In genomic region chr16:67645397-67646121, GRCh38 we compare ENCODE assay signal across 9 cellular contexts. TPM values are rescaled to one million over a fixed set of nuclear protein-coding genes. Genes with fewer than 3 reads are reported as not detected.
DNase-seq lines count a peak whose midpoint lies in the region; ATAC-seq and TF ChIP-seq lines count a peak whose summit lies in the region.
"Had no signal": no experiment of that assay in that cellular context is flagged by ENCODE, and none has a peak within 500 bp of the region (broad histone marks: within the 10 kb centered on the region; RNA-seq: fewer than 3 reads in every experiment).

No MANE protein-coding gene starts in this region.

- CTCF ChIA-PET in activated CD8-positive, alpha-beta T cell treated with anti-CD3 and anti-CD28 coated beads for 36 hours (lab: Charles Lee): interaction anchor here (0.7 to 11.5 kb wide), 35 partner anchors 8 to 415 kb away, joined by 3 to 224 read pairs (median 6); partner anchors contain the start of genes ACD, ATP6V0D1, C16orf86 and CTCF

- in situ Hi-C loops in HAP-1 (cut with MboI; ENCODE audit: low sequenced_read_pairs): no loop called here

- no peak for TF ChIP-seq CTCF in activated CD8-positive, alpha-beta T cell treated with anti-CD3 and anti-CD28 coated beads for 36 hours (IDR thresholded peaks at IDR 0.05)
- TF ChIP-seq CTCF in natural killer cell (IDR thresholded peaks at IDR 0.05): no peak

- H3K4me1 ChIP-seq in ES-I3 (ENCODE audit: insufficient read depth, low read length) (peaks cover 4% of the 10 kb centered on the region), HAP-1 (peaks cover 5% of the 10 kb centered on the region)

- H3K27me3 Mint-ChIP-seq in activated CD8-positive, alpha-beta T cell treated with anti-CD3 and anti-CD28 coated beads for 36 hours: no peaks in the 10 kb centered on the region
- no peaks in the 10 kb centered on the region for H3K27me3 Mint-ChIP-seq in natural killer cell (ENCODE audit: low read depth in 2 of 2)

- H3K9me3 ChIP-seq in ES-I3 (ENCODE audit: control insufficient read depth, insufficient read depth, low read length) (no peaks in the 10 kb centered on the region; the same call in 1 of the 2 replicates), HAP-1 (no peaks in the 10 kb centered on the region)
- H3K9me3 ChIP-seq: ovary had no signal

- intact Hi-C loops in activated CD8-positive, alpha-beta T cell treated with anti-CD3 and anti-CD28 coated beads for 36 hours (cut with micrococcal nuclease): loop anchor here (2.0 kb wide), 1 partner anchor 99 kb away; no protein-coding TSS in a partner anchor
- intact Hi-C loops in natural killer cell (cut with micrococcal nuclease): no loop called here

- DNase-seq in HAP-1 (ENCODE audit: low spot score in 2 of 2) (no peak), natural killer cell (no peak), NCI-H82 treated with DMSO at 0.1 percent for 48 hours (lab: John Stamatoyannopoulos, UW; ENCODE audit: unreplicated experiment) (no peak), GM03348 (ENCODE audit: low spot score) (no peak)
- DNase-seq in activated CD8-positive, alpha-beta T cell treated with anti-CD3 and anti-CD28 coated beads for 36 hours: peak; percentile 27
- no peak for DNase-seq in activated CD4-positive, CD25-positive, alpha-beta regulatory T cell (lab: John Stamatoyannopoulos, UW)

- peak overlapping the region; percentile 33 for H3K4me3 ChIP-seq in HAP-1
- H3K4me3 ChIP-seq: ovary had no signal

- POLR2A ChIA-PET in activated CD8-positive, alpha-beta T cell treated with anti-CD3 and anti-CD28 coated beads for 36 hours (lab: Charles Lee): interaction anchor here (0.6 to 9.2 kb wide), 18 partner anchors 11 to 132 kb away, joined by 3 to 100 read pairs (median 6); partner anchors contain the start of genes ACD, C16orf86, CTCF and ENKD1

- H3K9me3 Mint-ChIP-seq in activated CD8-positive, alpha-beta T cell treated with anti-CD3 and anti-CD28 coated beads for 36 hours: no peaks in the 10 kb centered on the region
- H3K9me3 Mint-ChIP-seq in natural killer cell: no peaks in the 10 kb centered on the region

- peak overlapping the region; percentile 44 for H3K9ac ChIP-seq in ES-I3 (ENCODE audit: low read depth, low read length)

- H3K4me3 Mint-ChIP-seq in activated CD8-positive, alpha-beta T cell treated with anti-CD3 and anti-CD28 coated beads for 36 hours: peak overlapping the region; percentile 85
- peak overlapping the region; percentile 76 for H3K4me3 Mint-ChIP-seq in natural killer cell

- peak overlapping the region; percentile 92 for H3K27ac Mint-ChIP-seq in activated CD8-positive, alpha-beta T cell treated with anti-CD3 and anti-CD28 coated beads for 36 hours
- peak overlapping the region; percentile 61 to 80 for H3K27ac Mint-ChIP-seq in natural killer cell

- peaks cover 13% of the 10 kb centered on the region for H3K4me1 Mint-ChIP-seq in activated CD8-positive, alpha-beta T cell treated with anti-CD3 and anti-CD28 coated beads for 36 hours (ENCODE audit: low read depth)
- no peaks in the 10 kb centered on the region for H3K4me1 Mint-ChIP-seq in natural killer cell

- no peaks in the 10 kb centered on the region for H3K36me3 ChIP-seq in ES-I3 (ENCODE audit: insufficient read depth, low read length)
- H3K36me3 ChIP-seq in HAP-1 (replicated peaks): peaks cover 6% of the 10 kb centered on the region
- H3K36me3 ChIP-seq: ovary had no signal

- peaks cover 19% of the 10 kb centered on the region for H3K36me3 Mint-ChIP-seq in activated CD8-positive, alpha-beta T cell treated with anti-CD3 and anti-CD28 coated beads for 36 hours (ENCODE audit: low read depth)
- H3K36me3 Mint-ChIP-seq in natural killer cell: no peaks in the 10 kb centered on the region

- peak; percentile 0 for ATAC-seq in activated CD8-positive, alpha-beta T cell treated with anti-CD3 and anti-CD28 coated beads for 36 hours
- ATAC-seq in natural killer cell: peak in 2 of 3 donors; percentile 17 to 25
- no peak for ATAC-seq in HG02973 (IDR thresholded peaks at IDR 0.05; ENCODE audit: unreplicated experiment)

- no peaks in the 10 kb centered on the region for H3K27me3 ChIP-seq in HAP-1 (ENCODE audit: low read depth)

RNA-seq across cellular contexts. Expression of gene CARMIL2, which starts 0.6 kb away (rescaled TPM):
- total RNA-seq in activated CD8-positive, alpha-beta T cell treated with anti-CD3 and anti-CD28 coated beads for 36 hours: 100 to 1,000 TPM; 151 to 155 TPM
- 10 to 100 TPM; 46.4 to 64.0 (median 61.5) TPM for total RNA-seq in natural killer cell

RNA-seq across cellular contexts. Expression of gene ACD, which starts 14.5 kb away (rescaled TPM):
- total RNA-seq in activated CD8-positive, alpha-beta T cell treated with anti-CD3 and anti-CD28 coated beads for 36 hours: 10 to 100 TPM; 50.8 to 53.7 TPM
- 10 to 100 TPM; 34.4 to 58.0 (median 43.2) TPM for total RNA-seq in natural killer cell

RNA-seq across cellular contexts. Expression of gene PARD6A, which starts 15.2 kb away (rescaled TPM):
- total RNA-seq in activated CD8-positive, alpha-beta T cell treated with anti-CD3 and anti-CD28 coated beads for 36 hours: 1 to 10 TPM; 6.3 to 7.2 TPM
- 1 to 10 TPM; 3.1 to 4.4 (median 3.3) TPM for total RNA-seq in natural killer cell

RNA-seq across cellular contexts. Expression of gene ENKD1, which starts 21.0 kb away (rescaled TPM):
- 1 to 10 TPM; 8.4 to 8.9 TPM for total RNA-seq in activated CD8-positive, alpha-beta T cell treated with anti-CD3 and anti-CD28 coated beads for 36 hours
- 1 to 10 TPM; 3.4 to 4.2 (median 3.7) TPM for total RNA-seq in natural killer cell

RNA-seq across cellular contexts. Expression of gene C16orf86, which starts 21.1 kb away (rescaled TPM):
- total RNA-seq in activated CD8-positive, alpha-beta T cell treated with anti-CD3 and anti-CD28 coated beads for 36 hours: 1 to 10 TPM; 2.8 to 4.7 TPM
- 1 to 10 TPM; 3.5 to 4.4 (median 3.6) TPM for total RNA-seq in natural killer cell
